ENCODE assay signal across 8 cellular contexts in the genomic region with DNA sequence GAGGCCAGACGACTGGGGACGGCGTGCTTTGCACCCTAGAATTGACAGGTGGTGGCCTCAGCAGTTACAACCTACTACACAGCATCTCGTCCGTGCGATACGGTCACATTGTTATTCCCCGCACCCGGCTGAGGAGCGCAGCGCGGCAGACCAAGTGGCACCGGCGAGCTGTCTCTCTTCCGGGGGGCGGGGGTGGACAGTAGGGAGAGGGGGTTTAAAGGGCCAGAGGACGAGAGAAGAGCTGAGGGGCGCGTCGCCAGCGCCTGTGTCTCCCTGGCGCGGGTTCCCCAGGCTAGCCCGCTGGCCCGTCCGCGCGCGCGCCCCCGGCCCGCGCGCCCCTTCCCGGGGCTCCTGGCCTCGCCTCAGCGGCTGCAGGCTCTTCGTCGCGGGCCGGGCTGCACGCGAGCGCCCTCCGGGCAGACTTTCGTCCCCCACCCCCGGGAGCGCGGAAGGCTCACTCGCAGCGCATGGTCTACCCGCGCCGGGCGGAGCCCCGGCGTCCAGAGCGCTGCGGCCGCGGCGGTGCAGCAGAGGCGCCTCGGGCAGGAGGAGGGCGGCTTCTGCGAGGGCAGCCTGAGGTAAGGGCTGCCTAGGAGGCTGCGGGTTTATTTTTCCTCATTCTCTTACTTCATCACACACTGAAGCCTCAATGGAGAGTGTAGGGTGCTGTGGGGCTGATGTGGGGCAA. TPM values are rescaled to one million over a fixed set of nuclear protein-coding genes. Genes with fewer than 3 reads are reported as not detected.
A peak's percentile ranks its signal among the peaks of the same experiment; 100 is the strongest.
DNase-seq lines count a peak whose midpoint lies in the region; ATAC-seq and TF ChIP-seq lines count a peak whose summit lies in the region.

TSS of gene PDE4B (plus strand) at position 225 of the 688 bp plus-strand sequence.

- TF ChIP-seq CTCF in HFF-Myc (IDR thresholded peaks at IDR 0.05; ENCODE audit: low read depth, low read length, missing control alignments) (no peak), stomach (IDR thresholded peaks at IDR 0.05) (no peak)

- peak; percentile 25 for DNase-seq in Ammon's horn (ENCODE audit: low spot score)
- no peak for DNase-seq in HFF-Myc (ENCODE audit: extremely low read depth, low read depth)
- DNase-seq in activated naive CD8-positive, alpha-beta T cell treated with anti-CD3 and anti-CD28 coated beads, Interleukin-2, amount 10 ng/mL, durations not matched to agents 7 days and 5 days, result peak; percentile 32
- peak; percentile 61 for DNase-seq in iPS-NIHi11 (ENCODE audit: low spot score)
- DNase-seq in stomach, result no peak
- no peak for DNase-seq in cerebellar nuclear complex (lab: John Stamatoyannopoulos, UW)

- no peak for TF ChIP-seq POLR2A in stomach (IDR thresholded peaks at IDR 0.05)

- H3K4me3 ChIP-seq in HFF-Myc (replicated peaks; ENCODE audit: low read depth, low read length) (peak within 1 kb of the TSS; percentile 38), stomach (peak within 1 kb of the TSS; percentile 16 to 47 (median 37))

- H3K9me3 ChIP-seq in stomach, result peaks cover 0 to 19% (median 11%) of the 10 kb centered on the region in 4 donors

- H3K36me3 ChIP-seq in stomach, result no peaks in the 10 kb centered on the region

- no peak for TF ChIP-seq EP300 in stomach (IDR thresholded peaks at IDR 0.05)

- WGBS in stomach, 5 donors, result 1 to 2% (median 2%) methylated on average over 27 to 67 of the region's 67 CpGs

- peaks cover 9% of the 10 kb centered on the region for H3K9me3 Mint-ChIP-seq in activated naive CD8-positive, alpha-beta T cell treated with anti-CD3 and anti-CD28 coated beads, Interleukin-2, amount 10 ng/mL, durations not matched to agents 7 days and 5 days

- peaks cover 66% of the 10 kb centered on the region for H3K27me3 Mint-ChIP-seq in activated naive CD8-positive, alpha-beta T cell treated with anti-CD3 and anti-CD28 coated beads, Interleukin-2, amount 10 ng/mL, durations not matched to agents 7 days and 5 days

- peak within 1 kb of the TSS; percentile 40 for H3K4me3 Mint-ChIP-seq in activated naive CD8-positive, alpha-beta T cell treated with anti-CD3 and anti-CD28 coated beads, Interleukin-2, amount 10 ng/mL, durations not matched to agents 7 days and 5 days

- no peak within 1 kb of the TSS for H3K27ac ChIP-seq in stomach

- H3K4me1 Mint-ChIP-seq in activated naive CD8-positive, alpha-beta T cell treated with anti-CD3 and anti-CD28 coated beads, Interleukin-2, amount 10 ng/mL, durations not matched to agents 7 days and 5 days, result peaks cover 4% of the 10 kb centered on the region

- peak; percentile 36 for ATAC-seq in activated naive CD8-positive, alpha-beta T cell treated with anti-CD3 and anti-CD28 coated beads, Interleukin-2, amount 10 ng/mL, durations not matched to agents 7 days and 5 days (ENCODE audit: low read depth)
- ATAC-seq in GM19395 (IDR thresholded peaks at IDR 0.05; ENCODE audit: unreplicated experiment), result no peak
- ATAC-seq in HG03095 (IDR thresholded peaks at IDR 0.05; ENCODE audit: unreplicated experiment), result no peak

- intact Hi-C loops in stomach (cut with DNase I; ENCODE audit: low total_unique reads), result no loop called here

- no peak within 1 kb of the TSS for H3K27ac Mint-ChIP-seq in activated naive CD8-positive, alpha-beta T cell treated with anti-CD3 and anti-CD28 coated beads, Interleukin-2, amount 10 ng/mL, durations not matched to agents 7 days and 5 days

- peaks cover 3 to 58% (median 21%) of the 10 kb centered on the region in 3 donors for H3K27me3 ChIP-seq in stomach

- POLR2A ChIA-PET in activated naive CD8-positive, alpha-beta T cell treated with anti-CD3 and anti-CD28 coated beads, Interleukin-2, amount 10 ng/mL, durations not matched to agents 7 days and 5 days (lab: Charles Lee), result no interaction called here

- H3K4me1 ChIP-seq in stomach, result peaks cover 0 to 20% (median 16%) of the 10 kb centered on the region in 4 donors

- H3K36me3 Mint-ChIP-seq in activated naive CD8-positive, alpha-beta T cell treated with anti-CD3 and anti-CD28 coated beads, Interleukin-2, amount 10 ng/mL, durations not matched to agents 7 days and 5 days, result no peaks in the 10 kb centered on the region

RNA-seq across cellular contexts. Expression of gene PDE4B, which starts in this region (rescaled TPM):
- total RNA-seq in activated naive CD8-positive, alpha-beta T cell treated with anti-CD3 and anti-CD28 coated beads, Interleukin-2, amount 10 ng/mL, durations not matched to agents 7 days and 5 days, result 10 to 100 TPM; 36.1 to 40.0 TPM
- total RNA-seq in stomach, result 10 to 100 TPM in 3 of 5 donors, under 1 TPM in 2; 0.45 to 34.3 (median 10.1) TPM
- polyA plus RNA-seq in stomach, result 1 to 10 TPM; 1.5 to 4.5 (median 1.9) TPM

Comparison
In these comparisons a context has a peak if more than half of its experiments do, and no peak if none do; other contexts are left out.
1. DNase-seq: peak in Ammon's horn (single experiment), activated naive CD8-positive, alpha-beta T cell treated with anti-CD3 and anti-CD28 coated beads, Interleukin-2, amount 10 ng/mL, durations not matched to agents 7 days and 5 days (single experiment) and iPS-NIHi11 (single experiment); none in HFF-Myc (single experiment), stomach (single experiment) and cerebellar nuclear complex (0 of 2).